In the genomic region with DNA sequence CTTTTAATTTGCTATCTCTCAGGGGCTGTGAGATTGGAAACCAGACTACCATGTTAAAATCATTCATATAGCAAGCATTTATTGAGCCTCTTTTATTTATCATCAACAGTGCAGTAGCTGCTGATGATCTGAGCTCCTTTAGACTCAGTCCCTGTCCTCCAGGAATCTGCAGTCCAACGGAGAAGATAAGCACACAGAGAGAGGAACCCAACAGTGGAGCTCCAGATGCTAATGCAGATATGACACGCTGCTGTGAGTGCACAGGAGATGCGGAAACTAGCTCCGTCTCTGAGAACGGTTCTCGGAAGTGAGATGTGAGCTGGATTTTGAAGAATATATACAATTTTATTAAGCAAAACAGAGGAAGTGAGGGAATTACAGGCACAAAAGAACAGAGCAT, we compare ENCODE assay signal across 1 cellular context.
TF ChIP-seq lines count a peak whose summit lies in the region.

No MANE protein-coding gene starts in this region.

TF ChIP-seq in K562, 482 proteins besides CTCF, POLR2A, EP300 and RAD21 (continued from another document and continues in another):
- TF ChIP-seq, protein P1, sequence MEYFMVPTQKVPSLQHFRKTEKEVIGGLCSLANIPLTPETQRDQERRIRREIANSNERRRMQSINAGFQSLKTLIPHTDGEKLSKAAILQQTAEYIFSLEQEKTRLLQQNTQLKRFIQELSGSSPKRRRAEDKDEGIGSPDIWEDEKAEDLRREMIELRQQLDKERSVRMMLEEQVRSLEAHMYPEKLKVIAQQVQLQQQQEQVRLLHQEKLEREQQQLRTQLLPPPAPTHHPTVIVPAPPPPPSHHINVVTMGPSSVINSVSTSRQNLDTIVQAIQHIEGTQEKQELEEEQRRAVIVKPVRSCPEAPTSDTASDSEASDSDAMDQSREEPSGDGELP (CRISPR knock-in tag; IDR thresholded peaks at IDR 0.05; ENCODE audit: borderline replicate concordance): no peak
- TF ChIP-seq ZNF316 (IDR thresholded peaks at IDR 0.05) (no peak), SRSF1 (IDR thresholded peaks at IDR 0.05; ENCODE audit: low read depth, low read length) (no peak), KLF1 (tag; IDR thresholded peaks at IDR 0.05) (no peak), KLF10 (CRISPR knock-in tag; IDR thresholded peaks at IDR 0.05) (no peak), MTA1 (IDR thresholded peaks at IDR 0.05; ENCODE audit: borderline replicate concordance) (peak; percentile 79; the same call in 1 of the 2 replicates), ESRRB (CRISPR knock-in tag; IDR thresholded peaks at IDR 0.05; ENCODE audit: borderline replicate concordance) (no peak), RBFOX2 (IDR thresholded peaks at IDR 0.05; ENCODE audit: low read depth, low read length) (no peak), ZNF586 (CRISPR knock-in tag; conservative IDR thresholded peaks at IDR 0.05) (no peak), SRSF7 (optimal IDR thresholded peaks at IDR 0.05; ENCODE audit: low read depth, low read length) (no peak), RBM22 (IDR thresholded peaks at IDR 0.05; ENCODE audit: low read depth, low read length, poor library complexity, severe bottlenecking) (no peak), NCOR1 (IDR thresholded peaks at IDR 0.05) (peak; percentile 98), CHAMP1 (IDR thresholded peaks at IDR 0.05) (peak; percentile 81), CHD2 (IDR thresholded peaks at IDR 0.05; ENCODE audit: low read depth, low read length) (no peak), GABPB2 (CRISPR knock-in tag; conservative IDR thresholded peaks at IDR 0.05) (no peak), GABPA (tag; conservative IDR thresholded peaks at IDR 0.05; ENCODE audit: low read depth) (peak; percentile 50), CSDE1 (IDR thresholded peaks at IDR 0.05) (no peak), MAX (CRISPR knock-in tag; IDR thresholded peaks at IDR 0.05) (no peak), ZNF445 (CRISPR knock-in tag; IDR thresholded peaks at IDR 0.05; ENCODE audit: low read depth) (no peak), RFX5 (IDR thresholded peaks at IDR 0.05; ENCODE audit: low read depth, low read length) (no peak), GTF2E2 (tag; IDR thresholded peaks at IDR 0.05) (no peak), ZBTB8A (IDR thresholded peaks at IDR 0.05; ENCODE audit: partially characterized antibody) (no peak), ARHGAP35 (IDR thresholded peaks at IDR 0.05; ENCODE audit: partially characterized antibody) (no peak), XRCC3 (IDR thresholded peaks at IDR 0.05) (no peak), SRF (CRISPR knock-in tag; IDR thresholded peaks at IDR 0.05) (no peak), MAFF (IDR thresholded peaks at IDR 0.05; ENCODE audit: low read length) (no peak), NFE2L1 (tag; IDR thresholded peaks at IDR 0.05; ENCODE audit: borderline replicate concordance, low read depth) (no peak), NCOA6 (IDR thresholded peaks at IDR 0.05) (no peak), SIX5 (IDR thresholded peaks at IDR 0.05; ENCODE audit: borderline replicate concordance in 1 of 2, insufficient read depth in 1 of 2, low read depth in 1 of 2, low read length in 2 of 2) (no peak), ZKSCAN8 (CRISPR knock-in tag; IDR thresholded peaks at IDR 0.05) (no peak), SMARCC2 (IDR thresholded peaks at IDR 0.05; ENCODE audit: low read depth) (peak; percentile 97), ZBTB40 (IDR thresholded peaks at IDR 0.05) (0 out of 2 replicates have a peak, but pooled peaks have one; percentile 14), ZBTB40 (CRISPR knock-in tag; IDR thresholded peaks at IDR 0.05) (no peak), TAF15 (IDR thresholded peaks at IDR 0.05; ENCODE audit: low read depth, low read length) (no peak), CAMTA2 (CRISPR knock-in tag; conservative IDR thresholded peaks at IDR 0.05) (no peak), L3MBTL2 (IDR thresholded peaks at IDR 0.05) (no peak), PTBP1 (IDR thresholded peaks at IDR 0.05; ENCODE audit: low read depth, low read length) (no peak), ZNF253 (CRISPR knock-in tag; conservative IDR thresholded peaks at IDR 0.05) (no peak), RFX7 (CRISPR knock-in tag; IDR thresholded peaks at IDR 0.05) (no peak), TFAM (CRISPR knock-in tag; conservative IDR thresholded peaks at IDR 0.05) (no peak), KHSRP (IDR thresholded peaks at IDR 0.05) (peak; percentile 72), ZFP30 (CRISPR knock-in tag; IDR thresholded peaks at IDR 0.05; ENCODE audit: borderline replicate concordance) (no peak), E2F5 (CRISPR knock-in tag; IDR thresholded peaks at IDR 0.05) (no peak), CEBPB (tag; IDR thresholded peaks at IDR 0.05) (no peak)
- TF ChIP-seq, protein P2, sequence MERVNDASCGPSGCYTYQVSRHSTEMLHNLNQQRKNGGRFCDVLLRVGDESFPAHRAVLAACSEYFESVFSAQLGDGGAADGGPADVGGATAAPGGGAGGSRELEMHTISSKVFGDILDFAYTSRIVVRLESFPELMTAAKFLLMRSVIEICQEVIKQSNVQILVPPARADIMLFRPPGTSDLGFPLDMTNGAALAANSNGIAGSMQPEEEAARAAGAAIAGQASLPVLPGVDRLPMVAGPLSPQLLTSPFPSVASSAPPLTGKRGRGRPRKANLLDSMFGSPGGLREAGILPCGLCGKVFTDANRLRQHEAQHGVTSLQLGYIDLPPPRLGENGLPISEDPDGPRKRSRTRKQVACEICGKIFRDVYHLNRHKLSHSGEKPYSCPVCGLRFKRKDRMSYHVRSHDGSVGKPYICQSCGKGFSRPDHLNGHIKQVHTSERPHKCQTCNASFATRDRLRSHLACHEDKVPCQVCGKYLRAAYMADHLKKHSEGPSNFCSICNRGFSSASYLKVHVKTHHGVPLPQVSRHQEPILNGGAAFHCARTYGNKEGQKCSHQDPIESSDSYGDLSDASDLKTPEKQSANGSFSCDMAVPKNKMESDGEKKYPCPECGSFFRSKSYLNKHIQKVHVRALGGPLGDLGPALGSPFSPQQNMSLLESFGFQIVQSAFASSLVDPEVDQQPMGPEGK (CRISPR knock-in tag; IDR thresholded peaks at IDR 0.05; ENCODE audit: borderline replicate concordance): no peak
- TF ChIP-seq, protein P3, sequence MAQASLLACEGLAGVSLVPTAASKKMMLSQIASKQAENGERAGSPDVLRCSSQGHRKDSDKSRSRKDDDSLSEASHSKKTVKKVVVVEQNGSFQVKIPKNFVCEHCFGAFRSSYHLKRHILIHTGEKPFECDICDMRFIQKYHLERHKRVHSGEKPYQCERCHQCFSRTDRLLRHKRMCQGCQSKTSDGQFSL (CRISPR knock-in tag; IDR thresholded peaks at IDR 0.05): no peak
- TF ChIP-seq, protein P3 (tag; IDR thresholded peaks at IDR 0.05): no peak
- TF ChIP-seq, protein P4, sequence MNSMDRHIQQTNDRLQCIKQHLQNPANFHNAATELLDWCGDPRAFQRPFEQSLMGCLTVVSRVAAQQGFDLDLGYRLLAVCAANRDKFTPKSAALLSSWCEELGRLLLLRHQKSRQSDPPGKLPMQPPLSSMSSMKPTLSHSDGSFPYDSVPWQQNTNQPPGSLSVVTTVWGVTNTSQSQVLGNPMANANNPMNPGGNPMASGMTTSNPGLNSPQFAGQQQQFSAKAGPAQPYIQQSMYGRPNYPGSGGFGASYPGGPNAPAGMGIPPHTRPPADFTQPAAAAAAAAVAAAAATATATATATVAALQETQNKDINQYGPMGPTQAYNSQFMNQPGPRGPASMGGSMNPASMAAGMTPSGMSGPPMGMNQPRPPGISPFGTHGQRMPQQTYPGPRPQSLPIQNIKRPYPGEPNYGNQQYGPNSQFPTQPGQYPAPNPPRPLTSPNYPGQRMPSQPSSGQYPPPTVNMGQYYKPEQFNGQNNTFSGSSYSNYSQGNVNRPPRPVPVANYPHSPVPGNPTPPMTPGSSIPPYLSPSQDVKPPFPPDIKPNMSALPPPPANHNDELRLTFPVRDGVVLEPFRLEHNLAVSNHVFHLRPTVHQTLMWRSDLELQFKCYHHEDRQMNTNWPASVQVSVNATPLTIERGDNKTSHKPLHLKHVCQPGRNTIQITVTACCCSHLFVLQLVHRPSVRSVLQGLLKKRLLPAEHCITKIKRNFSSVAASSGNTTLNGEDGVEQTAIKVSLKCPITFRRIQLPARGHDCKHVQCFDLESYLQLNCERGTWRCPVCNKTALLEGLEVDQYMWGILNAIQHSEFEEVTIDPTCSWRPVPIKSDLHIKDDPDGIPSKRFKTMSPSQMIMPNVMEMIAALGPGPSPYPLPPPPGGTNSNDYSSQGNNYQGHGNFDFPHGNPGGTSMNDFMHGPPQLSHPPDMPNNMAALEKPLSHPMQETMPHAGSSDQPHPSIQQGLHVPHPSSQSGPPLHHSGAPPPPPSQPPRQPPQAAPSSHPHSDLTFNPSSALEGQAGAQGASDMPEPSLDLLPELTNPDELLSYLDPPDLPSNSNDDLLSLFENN (IDR thresholded peaks at IDR 0.05; ENCODE audit: low read depth in 2 of 2, low read length in 2 of 2): peak in 1 of 2 experiments; percentile 92; a peak in 2 of 4 replicates
